In the genomic region with DNA sequence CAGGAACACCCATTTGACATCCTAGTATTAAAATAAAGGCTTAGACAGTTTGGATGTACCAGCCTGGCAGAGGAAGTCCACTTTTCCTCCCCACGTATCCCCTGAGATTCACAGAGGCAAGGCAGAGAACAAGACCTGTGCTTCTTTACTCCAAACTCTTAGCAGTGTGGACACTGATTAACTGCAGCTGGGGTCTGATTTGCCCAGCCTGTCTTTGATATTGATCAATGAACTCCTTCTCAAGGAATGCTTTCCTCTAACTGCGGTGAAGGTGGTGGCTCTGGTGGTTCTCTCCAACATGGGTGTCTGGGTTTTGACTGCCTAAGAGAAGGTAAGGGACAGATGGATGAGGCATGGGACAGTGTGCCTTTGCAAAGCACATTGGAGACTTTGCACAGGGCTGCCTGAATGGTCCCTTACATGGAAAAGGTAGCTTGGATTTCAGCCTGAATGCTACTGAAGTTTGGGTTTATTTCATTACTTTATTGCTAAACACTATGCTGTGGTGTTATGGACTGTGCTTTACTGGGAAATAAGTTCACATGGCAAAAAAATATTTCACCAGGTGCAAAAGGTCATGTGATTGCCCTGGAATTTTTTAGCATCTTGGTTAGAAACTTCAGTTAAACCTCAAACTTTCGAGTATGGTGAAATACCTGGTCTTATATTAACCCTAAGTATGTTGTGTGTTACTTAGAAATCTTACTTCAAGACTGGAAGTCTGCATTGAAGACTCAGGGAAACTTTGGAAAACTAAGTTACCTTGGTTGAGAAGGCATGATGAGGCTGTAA, we compare ENCODE assay signal across 13 cellular contexts. TPM values are rescaled to one million over a fixed set of nuclear protein-coding genes. Genes with fewer than 3 reads are reported as not detected.
DNase-seq lines count a peak whose midpoint lies in the region; ATAC-seq and TF ChIP-seq lines count a peak whose summit lies in the region.
"Had no signal": no experiment of that assay in that cellular context is flagged by ENCODE, and none has a peak within 500 bp of the region (broad histone marks: within the 10 kb centered on the region; RNA-seq: fewer than 3 reads in every experiment).

No MANE protein-coding gene starts in this region.

- TF ChIP-seq CTCF in liver (IDR thresholded peaks at IDR 0.05; ENCODE audit: low read depth, low read length, missing input control) (no peak), esophagus squamous epithelium (IDR thresholded peaks at IDR 0.05) (no peak)

- no peak for TF ChIP-seq RAD21 in liver (IDR thresholded peaks at IDR 0.05)

- peaks cover 0 to 29% (median 23%) of the 10 kb centered on the region in 4 donors for H3K4me1 ChIP-seq in liver (ENCODE audit: control insufficient read depth in 4 of 4, insufficient read depth in 4 of 4, low read length in 3 of 4)
- peaks cover 0 to 34% (median 11%) of the 10 kb centered on the region in 3 donors for H3K4me1 ChIP-seq in esophagus squamous epithelium

- H3K36me3 ChIP-seq in liver (ENCODE audit: control insufficient read depth in 4 of 4, insufficient read depth in 3 of 4, low read depth in 1 of 4, low read length in 3 of 4) (no peaks in the 10 kb centered on the region), esophagus squamous epithelium (no peaks in the 10 kb centered on the region)

- H3K9me3 ChIP-seq in liver (ENCODE audit: control insufficient read depth in 4 of 4, low read length in 3 of 4) (no peaks in the 10 kb centered on the region), esophagus squamous epithelium (no peaks in the 10 kb centered on the region)

- DNase-seq in NOMO-1 treated with dmso at 0.1 percent for 144 hours (lab: John Stamatoyannopoulos, UW; ENCODE audit: unreplicated experiment): no peak
- no peak for DNase-seq in sciatic nerve (ENCODE audit: low spot score)
- no peak for DNase-seq in esophagus squamous epithelium (lab: John Stamatoyannopoulos, UW)
- DNase-seq: amniotic stem cell; NCI-H1092; NCI-H524 treated with DMSO at 0.1 percent for 48 hours; SHP77; stimulated activated CD4-positive, alpha-beta T cell treated with anti-CD3 and anti-CD28 coated beads, Interleukin-4, amount 100 ng/mL, for 4 hours had no signal

- WGBS in liver: 28% methylated on average over 3 of the region's 3 CpGs
- WGBS in esophagus squamous epithelium, 2 donors: 40 to 64% methylated on average over 2 to 3 of the region's 3 CpGs

- peak overlapping the region in 1 of 2 donors; percentile 96 for H3K9ac ChIP-seq in liver (ENCODE audit: low read depth in 1 of 2, low read length in 2 of 2)

- H3K27me3 ChIP-seq in liver (ENCODE audit: control insufficient read depth in 4 of 4, insufficient read depth in 4 of 4, low read length in 3 of 4): no peaks in the 10 kb centered on the region
- peaks cover 0 to 49% (median 2%) of the 10 kb centered on the region in 4 donors for H3K27me3 ChIP-seq in esophagus squamous epithelium

- ATAC-seq in GM18499 (IDR thresholded peaks at IDR 0.05; ENCODE audit: insufficient read depth, unreplicated experiment) (peak; percentile 32), GM19438 (IDR thresholded peaks at IDR 0.05; ENCODE audit: low read depth, unreplicated experiment) (peak; percentile 38), HG03097 (IDR thresholded peaks at IDR 0.05; ENCODE audit: low FRiP score, unreplicated experiment) (peak; percentile 34), sciatic nerve (no peak), GM18502 (IDR thresholded peaks at IDR 0.05; ENCODE audit: poor library complexity, unreplicated experiment) (no peak)

- H3K4me3 ChIP-seq in liver (ENCODE audit: low read depth in 1 of 3, low read length in 3 of 3) (peak overlapping the region in 1 of 3 donors; percentile 69), esophagus squamous epithelium (no peak overlapping the region)

- H3K27ac ChIP-seq in liver (ENCODE audit: low read depth in 1 of 2, low read length in 2 of 2): peak overlapping the region; percentile 33 to 90
- no peak overlapping the region for H3K27ac ChIP-seq in esophagus squamous epithelium

- no peak for TF ChIP-seq POLR2A in esophagus squamous epithelium (IDR thresholded peaks at IDR 0.05)

- intact Hi-C loops in sciatic nerve (cut with DNase I): no loop called here
- intact Hi-C loops in esophagus squamous epithelium (cut with DNase I): no loop called here

TF ChIP-seq in liver, 16 proteins besides CTCF, POLR2A, EP300 and RAD21:
- TF ChIP-seq FOXA2 (IDR thresholded peaks at IDR 0.05) (no peak), EGR1 (IDR thresholded peaks at IDR 0.05; ENCODE audit: low read depth in 2 of 2) (no peak), TAF1 (conservative IDR thresholded peaks at IDR 0.05) (no peak), FOXA1 (IDR thresholded peaks at IDR 0.05) (no peak), NR2F2 (IDR thresholded peaks at IDR 0.05) (no peak), HNF4G (IDR thresholded peaks at IDR 0.05) (no peak), HNF4A (conservative IDR thresholded peaks at IDR 0.05) (no peak)
- TF ChIP-seq, protein P1, sequence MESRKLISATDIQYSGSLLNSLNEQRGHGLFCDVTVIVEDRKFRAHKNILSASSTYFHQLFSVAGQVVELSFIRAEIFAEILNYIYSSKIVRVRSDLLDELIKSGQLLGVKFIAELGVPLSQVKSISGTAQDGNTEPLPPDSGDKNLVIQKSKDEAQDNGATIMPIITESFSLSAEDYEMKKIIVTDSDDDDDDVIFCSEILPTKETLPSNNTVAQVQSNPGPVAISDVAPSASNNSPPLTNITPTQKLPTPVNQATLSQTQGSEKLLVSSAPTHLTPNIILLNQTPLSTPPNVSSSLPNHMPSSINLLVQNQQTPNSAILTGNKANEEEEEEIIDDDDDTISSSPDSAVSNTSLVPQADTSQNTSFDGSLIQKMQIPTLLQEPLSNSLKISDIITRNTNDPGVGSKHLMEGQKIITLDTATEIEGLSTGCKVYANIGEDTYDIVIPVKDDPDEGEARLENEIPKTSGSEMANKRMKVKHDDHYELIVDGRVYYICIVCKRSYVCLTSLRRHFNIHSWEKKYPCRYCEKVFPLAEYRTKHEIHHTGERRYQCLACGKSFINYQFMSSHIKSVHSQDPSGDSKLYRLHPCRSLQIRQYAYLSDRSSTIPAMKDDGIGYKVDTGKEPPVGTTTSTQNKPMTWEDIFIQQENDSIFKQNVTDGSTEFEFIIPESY (IDR thresholded peaks at IDR 0.05): no peak
- TF ChIP-seq, protein P2, sequence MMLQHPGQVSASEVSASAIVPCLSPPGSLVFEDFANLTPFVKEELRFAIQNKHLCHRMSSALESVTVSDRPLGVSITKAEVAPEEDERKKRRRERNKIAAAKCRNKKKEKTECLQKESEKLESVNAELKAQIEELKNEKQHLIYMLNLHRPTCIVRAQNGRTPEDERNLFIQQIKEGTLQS (IDR thresholded peaks at IDR 0.05): no peak

RNA-seq across cellular contexts. Expression of a gene that starts 1.8 kb away (rescaled TPM):
- total RNA-seq in liver: 10 to 100 TPM; 28.5 to 75.6 TPM
- 10 to 100 TPM; 13.4 to 56.0 TPM for polyA plus RNA-seq in liver
- 22.1 TPM for total RNA-seq in sciatic nerve
- 1 to 10 TPM in 3 of 4 donors, under 1 TPM in 1; 0.15 to 4.0 (median 2.5) TPM for total RNA-seq in esophagus squamous epithelium

RNA-seq across cellular contexts. Expression of a gene that starts 42.6 kb away (rescaled TPM):
- total RNA-seq in liver (1 to 10 TPM; 5.4 to 5.9 TPM), sciatic nerve (8.4 TPM), esophagus squamous epithelium (1 to 10 TPM; 4.4 to 9.1 (median 6.0) TPM)
- 1 to 10 TPM; 4.6 to 4.9 TPM for polyA plus RNA-seq in liver

Comparison
In these comparisons a context has a peak if more than half of its experiments do, and no peak if none do; other contexts are left out.
1. ATAC-seq: peak in GM18499 (single experiment), GM19438 (single experiment) and HG03097 (single experiment); none in sciatic nerve (single experiment) and GM18502 (single experiment).
2. H3K27ac ChIP-seq: peak in liver (2 of 2); none in esophagus squamous epithelium (0 of 4).